Comparison of ENCODE assay signal across 1 cellular context in the genomic region with DNA sequence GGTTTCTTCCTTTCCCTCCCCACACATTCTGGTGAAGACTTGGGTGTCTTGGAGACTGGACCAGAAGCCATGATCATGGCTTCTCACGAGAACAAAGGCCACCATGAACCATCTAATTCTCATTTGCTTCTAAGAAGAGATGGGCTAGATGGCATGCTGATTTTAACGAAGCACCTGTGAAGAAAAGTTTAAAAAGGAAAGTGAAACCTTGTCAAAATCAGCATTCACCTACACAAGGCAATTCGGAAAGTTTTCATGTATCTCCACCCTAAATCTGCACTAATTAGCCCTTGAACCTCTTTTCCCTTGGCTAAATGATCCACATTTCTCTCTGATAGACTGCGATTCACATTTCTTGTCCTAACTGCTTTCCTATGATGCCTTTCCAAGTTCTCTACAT.
TF ChIP-seq lines count a peak whose summit lies in the region.

No MANE protein-coding gene starts in this region.

TF ChIP-seq in GM12878, 131 proteins besides CTCF, POLR2A, EP300 and RAD21 (continued from another document):
- TF ChIP-seq RUNX3 (IDR thresholded peaks at IDR 0.05; ENCODE audit: low read length) (no peak), SUZ12 (IDR thresholded peaks at IDR 0.05; ENCODE audit: unreplicated experiment) (no peak), FOXM1 (IDR thresholded peaks at IDR 0.05; ENCODE audit: low read depth, low read length) (no peak), KAT2A (conservative IDR thresholded peaks at IDR 0.05; ENCODE audit: control insufficient read depth, low read depth, low read length) (no peak), IKZF1 (conservative IDR thresholded peaks at IDR 0.05) (no peak), EED (IDR thresholded peaks at IDR 0.05; ENCODE audit: low read depth) (no peak), RAD51 (IDR thresholded peaks at IDR 0.05) (no peak), STAT3 (IDR thresholded peaks at IDR 0.05; ENCODE audit: low read depth, low read length) (no peak), BCL11A (IDR thresholded peaks at IDR 0.05; ENCODE audit: low read depth, low read length) (no peak), POLR2AphosphoS5 (IDR thresholded peaks at IDR 0.05; ENCODE audit: low read length) (no peak), TBL1XR1 (IDR thresholded peaks at IDR 0.05; ENCODE audit: low read depth, low read length) (no peak), FOS (IDR thresholded peaks at IDR 0.05; ENCODE audit: borderline replicate concordance, extremely low read depth, insufficient read length) (no peak)
- TF ChIP-seq, protein P1, sequence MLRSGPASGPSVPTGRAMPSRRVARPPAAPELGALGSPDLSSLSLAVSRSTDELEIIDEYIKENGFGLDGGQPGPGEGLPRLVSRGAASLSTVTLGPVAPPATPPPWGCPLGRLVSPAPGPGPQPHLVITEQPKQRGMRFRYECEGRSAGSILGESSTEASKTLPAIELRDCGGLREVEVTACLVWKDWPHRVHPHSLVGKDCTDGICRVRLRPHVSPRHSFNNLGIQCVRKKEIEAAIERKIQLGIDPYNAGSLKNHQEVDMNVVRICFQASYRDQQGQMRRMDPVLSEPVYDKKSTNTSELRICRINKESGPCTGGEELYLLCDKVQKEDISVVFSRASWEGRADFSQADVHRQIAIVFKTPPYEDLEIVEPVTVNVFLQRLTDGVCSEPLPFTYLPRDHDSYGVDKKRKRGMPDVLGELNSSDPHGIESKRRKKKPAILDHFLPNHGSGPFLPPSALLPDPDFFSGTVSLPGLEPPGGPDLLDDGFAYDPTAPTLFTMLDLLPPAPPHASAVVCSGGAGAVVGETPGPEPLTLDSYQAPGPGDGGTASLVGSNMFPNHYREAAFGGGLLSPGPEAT (IDR thresholded peaks at IDR 0.05; ENCODE audit: low read depth) = no peak
- TF ChIP-seq, protein P2, sequence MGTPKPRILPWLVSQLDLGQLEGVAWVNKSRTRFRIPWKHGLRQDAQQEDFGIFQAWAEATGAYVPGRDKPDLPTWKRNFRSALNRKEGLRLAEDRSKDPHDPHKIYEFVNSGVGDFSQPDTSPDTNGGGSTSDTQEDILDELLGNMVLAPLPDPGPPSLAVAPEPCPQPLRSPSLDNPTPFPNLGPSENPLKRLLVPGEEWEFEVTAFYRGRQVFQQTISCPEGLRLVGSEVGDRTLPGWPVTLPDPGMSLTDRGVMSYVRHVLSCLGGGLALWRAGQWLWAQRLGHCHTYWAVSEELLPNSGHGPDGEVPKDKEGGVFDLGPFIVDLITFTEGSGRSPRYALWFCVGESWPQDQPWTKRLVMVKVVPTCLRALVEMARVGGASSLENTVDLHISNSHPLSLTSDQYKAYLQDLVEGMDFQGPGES (IDR thresholded peaks at IDR 0.05) = no peak
